In the genomic region with DNA sequence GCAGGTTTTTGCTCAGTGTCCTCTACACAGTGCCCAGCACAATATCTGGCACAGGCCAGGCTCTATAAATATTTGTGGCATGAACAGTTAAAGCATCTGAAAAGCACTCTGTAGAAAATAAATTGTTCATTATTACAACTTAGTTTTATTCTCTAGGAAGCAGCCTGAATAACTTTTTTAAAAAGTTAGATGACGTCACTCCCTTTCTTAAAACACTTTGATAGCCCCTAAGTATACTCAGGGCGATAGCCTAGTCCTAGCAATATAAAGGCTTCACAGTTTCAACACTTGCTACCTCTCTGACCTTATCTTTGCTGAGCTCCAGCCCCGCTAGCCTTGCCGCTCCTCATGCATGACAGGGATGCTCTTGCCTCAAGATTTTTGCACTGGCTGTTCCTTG, we compare ENCODE assay signal across 7 cellular contexts.
"Had no signal": no experiment of that assay in that cellular context is flagged by ENCODE, and none has a peak within 500 bp of the region (broad histone marks: within the 10 kb centered on the region; RNA-seq: fewer than 3 reads in every experiment).

No MANE protein-coding gene starts in this region.

- H3K4me3 Mint-ChIP-seq: IgD-negative memory B cell had no signal

- DNase-seq: IMR-90, KBM-7, KG1 had no signal

- H3K36me3 Mint-ChIP-seq: IgD-negative memory B cell had no signal

- H3K27ac ChIP-seq: HL-60, KMS-11 had no signal

- H3K4me3 ChIP-seq: K562 had no signal

- FAIRE-seq: K562 had no signal

- H3K4me2 ChIP-seq: KMS-11 had no signal

- ATAC-seq: K562 had no signal

- H3K9ac ChIP-seq: KMS-11 had no signal

- H3K27me3 Mint-ChIP-seq: IgD-negative memory B cell had no signal
